ENCODE assay signal across 1 cellular context in genomic region chr18:74268933-74269620, GRCh38.
A peak's percentile ranks its signal among the peaks of the same experiment; 100 is the strongest.
TF ChIP-seq lines count a peak whose summit lies in the region.

No MANE protein-coding gene starts in this region.

TF ChIP-seq in SK-N-SH, 30 proteins besides CTCF, POLR2A, EP300 and RAD21 (continued from another document):
- TF ChIP-seq, protein P1, sequence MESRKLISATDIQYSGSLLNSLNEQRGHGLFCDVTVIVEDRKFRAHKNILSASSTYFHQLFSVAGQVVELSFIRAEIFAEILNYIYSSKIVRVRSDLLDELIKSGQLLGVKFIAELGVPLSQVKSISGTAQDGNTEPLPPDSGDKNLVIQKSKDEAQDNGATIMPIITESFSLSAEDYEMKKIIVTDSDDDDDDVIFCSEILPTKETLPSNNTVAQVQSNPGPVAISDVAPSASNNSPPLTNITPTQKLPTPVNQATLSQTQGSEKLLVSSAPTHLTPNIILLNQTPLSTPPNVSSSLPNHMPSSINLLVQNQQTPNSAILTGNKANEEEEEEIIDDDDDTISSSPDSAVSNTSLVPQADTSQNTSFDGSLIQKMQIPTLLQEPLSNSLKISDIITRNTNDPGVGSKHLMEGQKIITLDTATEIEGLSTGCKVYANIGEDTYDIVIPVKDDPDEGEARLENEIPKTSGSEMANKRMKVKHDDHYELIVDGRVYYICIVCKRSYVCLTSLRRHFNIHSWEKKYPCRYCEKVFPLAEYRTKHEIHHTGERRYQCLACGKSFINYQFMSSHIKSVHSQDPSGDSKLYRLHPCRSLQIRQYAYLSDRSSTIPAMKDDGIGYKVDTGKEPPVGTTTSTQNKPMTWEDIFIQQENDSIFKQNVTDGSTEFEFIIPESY (IDR thresholded peaks at IDR 0.05; ENCODE audit: borderline replicate concordance, low read depth), result no peak
- TF ChIP-seq CHD2 (IDR thresholded peaks at IDR 0.05; ENCODE audit: low read length, partially characterized antibody) (peak; percentile 75), FOSL2 (IDR thresholded peaks at IDR 0.05; ENCODE audit: borderline replicate concordance, low read depth) (no peak), POLR2AphosphoS5 (IDR thresholded peaks at IDR 0.05; ENCODE audit: low read depth, low read length) (no peak), TCF12 (IDR thresholded peaks at IDR 0.05) (no peak), USF2 (IDR thresholded peaks at IDR 0.05; ENCODE audit: borderline replicate concordance, low read depth, low read length) (no peak), RXRA (IDR thresholded peaks at IDR 0.05; ENCODE audit: borderline replicate concordance, low read depth) (no peak)
- TF ChIP-seq, protein P2, sequence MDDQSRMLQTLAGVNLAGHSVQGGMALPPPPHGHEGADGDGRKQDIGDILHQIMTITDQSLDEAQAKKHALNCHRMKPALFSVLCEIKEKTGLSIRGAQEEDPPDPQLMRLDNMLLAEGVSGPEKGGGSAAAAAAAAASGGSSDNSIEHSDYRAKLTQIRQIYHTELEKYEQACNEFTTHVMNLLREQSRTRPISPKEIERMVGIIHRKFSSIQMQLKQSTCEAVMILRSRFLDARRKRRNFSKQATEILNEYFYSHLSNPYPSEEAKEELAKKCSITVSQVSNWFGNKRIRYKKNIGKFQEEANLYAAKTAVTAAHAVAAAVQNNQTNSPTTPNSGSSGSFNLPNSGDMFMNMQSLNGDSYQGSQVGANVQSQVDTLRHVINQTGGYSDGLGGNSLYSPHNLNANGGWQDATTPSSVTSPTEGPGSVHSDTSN (IDR thresholded peaks at IDR 0.05), result no peak
TF ChIP-seq in SK-N-SH: peak in this region for 3.
